ENCODE assay signal across 14 cellular contexts in the genomic region with DNA sequence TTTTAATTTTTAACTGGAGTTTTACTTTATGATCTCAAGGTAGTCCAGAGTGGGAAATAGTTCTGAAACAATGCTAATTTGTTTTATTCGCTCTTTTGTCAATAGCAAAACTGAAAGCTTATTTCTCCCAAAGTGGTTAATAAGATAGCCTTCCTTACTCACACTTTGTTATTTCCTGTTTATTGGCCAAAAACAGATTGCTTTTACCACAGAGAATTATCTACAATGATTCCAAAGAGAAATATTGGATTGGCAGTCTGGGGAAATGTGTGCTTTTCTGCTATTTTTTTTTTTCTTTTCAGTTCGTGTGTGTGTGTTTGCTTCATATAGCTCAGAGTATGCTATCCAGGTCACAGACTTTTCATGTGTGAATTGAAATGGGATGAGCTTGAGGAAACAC.
"Had no signal": no experiment of that assay in that cellular context is flagged by ENCODE, and none has a peak within 500 bp of the region (broad histone marks: within the 10 kb centered on the region; RNA-seq: fewer than 3 reads in every experiment).

No MANE protein-coding gene starts in this region.

- H3K36me3 ChIP-seq: brain microvascular endothelial cell, right atrium auricular region had no signal

- H3K27me3 ChIP-seq: brain microvascular endothelial cell, right atrium auricular region had no signal

- DNase-seq: activated CD4-positive, alpha-beta T cell treated with anti-CD3 and anti-CD28 coated beads for 48 hours; activated gamma-delta T cell treated with Interleukin-2 at 50 U/mL for 16 hours; brain microvascular endothelial cell; cerebellar nuclear complex; hippocampal formation; left ventricle myocardium superior; natural killer cell; nucleus accumbens; stimulated activated CD4-positive, alpha-beta T cell treated with anti-CD3 and anti-CD28 coated beads, Interleukin-4, amount 100 ng/mL, for 4 hours; stimulated activated CD8-positive, alpha-beta memory T cell treated with anti-CD3 and anti-CD28 coated beads, Interleukin-4, amount 100 ng/mL, for 48 hours; stimulated activated naive CD8-positive, alpha-beta T cell treated with anti-CD3 and anti-CD28 coated beads, Interleukin-15, Interleukin-2, amounts not matched to agents 100 U/mL and 50 U/mL, for 24 hours; trophoblast cell had no signal

- H3K9me3 ChIP-seq: right atrium auricular region had no signal

- H3K4me1 ChIP-seq: right atrium auricular region had no signal

- H3K4me3 ChIP-seq: right atrium auricular region, skin epidermis had no signal

- ATAC-seq: left ventricle myocardium superior; natural killer cell; stimulated activated naive CD8-positive, alpha-beta T cell treated with anti-CD3 and anti-CD28 coated beads, Interleukin-15, Interleukin-2, amounts not matched to agents 100 U/mL and 50 U/mL, for 24 hours had no signal

- H3K27ac ChIP-seq: brain microvascular endothelial cell, right atrium auricular region, skin epidermis had no signal
